Comparison of ENCODE assay signal across 33 cellular contexts in genomic region chr20:44395963-44396340, GRCh38. TPM values are rescaled to one million over a fixed set of nuclear protein-coding genes. Genes with fewer than 3 reads are reported as not detected.
"Had no signal": no experiment of that assay in that cellular context is flagged by ENCODE, and none has a peak within 500 bp of the region (broad histone marks: within the 10 kb centered on the region; RNA-seq: fewer than 3 reads in every experiment).

No MANE protein-coding gene starts in this region.

- H3K9me3 ChIP-seq: left lung, ovary, prostate gland, stomach, testis, thyroid gland, transverse colon, upper lobe of left lung, vagina had no signal

- H3K4me1 ChIP-seq: left lung, prostate gland, thyroid gland, vagina had no signal

- H3K27ac Mint-ChIP-seq: immature natural killer cell; mesothelial cell of epicardium; natural killer cell; stimulated activated naive B cell treated with anti-CD40 and anti-IgM and Interleukin-4, amounts not matched to agents 10 μg/mL and 1 μg/mL and 100 μg/mL, for 72 hours had no signal

- H3K36me3 ChIP-seq: left lung, ovary, prostate gland, stomach, thyroid gland, transverse colon, upper lobe of left lung, vagina had no signal

- H3K4me3 ChIP-seq: left lung, lung, ovary, prostate gland, stomach, testis, thyroid gland, transverse colon, upper lobe of left lung, vagina had no signal

- DNase-seq: hypothalamus; immature natural killer cell; kidney; left colon; left lung; mesendoderm; naive B cell; natural killer cell; ovary; retina; right cardiac atrium; stimulated activated CD4-positive, alpha-beta T cell treated with anti-CD3 and anti-CD28 coated beads, Interleukin-12 subunit alpha, Interleukin-12 subunit beta, amount 100 ng/mL, for 4 hours; stimulated activated CD4-positive, alpha-beta T cell treated with anti-CD3 and anti-CD28 coated beads, Interleukin-15, amount 100 ng/mL, for 24 hours; stimulated activated CD4-positive, alpha-beta T cell treated with anti-CD3 and anti-CD28 coated beads, Interleukin-2, amount 100 ng/mL, for 24 hours; stimulated activated CD4-positive, alpha-beta T cell treated with anti-CD3 and anti-CD28 coated beads, Interleukin-4, amount 100 ng/mL, for 1 hour; stimulated activated naive B cell treated with anti-CD40 and anti-IgM and Interleukin-4, amounts not matched to agents 10 μg/mL and 1 μg/mL and 100 μg/mL, for 72 hours; stimulated activated naive CD8-positive, alpha-beta T cell treated with anti-CD3 and anti-CD28 coated beads, Interleukin-15, Interleukin-2, amounts not matched to agents 100 U/mL and 50 U/mL, for 24 hours; stomach; testis; thyroid gland; transverse colon; upper lobe of left lung had no signal

- ATAC-seq: left colon; left lung; natural killer cell; right cardiac atrium; stimulated activated naive B cell treated with anti-CD40 and anti-IgM and Interleukin-4, amounts not matched to agents 10 μg/mL and 1 μg/mL and 100 μg/mL, for 72 hours; stimulated activated naive CD8-positive, alpha-beta T cell treated with anti-CD3 and anti-CD28 coated beads, Interleukin-15, Interleukin-2, amounts not matched to agents 100 U/mL and 50 U/mL, for 24 hours had no signal

- H3K4me1 Mint-ChIP-seq: immature natural killer cell; mesothelial cell of epicardium; naive B cell; natural killer cell; stimulated activated naive B cell treated with anti-CD40 and anti-IgM and Interleukin-4, amounts not matched to agents 10 μg/mL and 1 μg/mL and 100 μg/mL, for 72 hours had no signal

- H3K4me3 Mint-ChIP-seq: immature natural killer cell; mesothelial cell of epicardium; naive B cell; natural killer cell; stimulated activated naive B cell treated with anti-CD40 and anti-IgM and Interleukin-4, amounts not matched to agents 10 μg/mL and 1 μg/mL and 100 μg/mL, for 72 hours had no signal

- H3K36me3 Mint-ChIP-seq: immature natural killer cell; mesothelial cell of epicardium; naive B cell; natural killer cell; stimulated activated naive B cell treated with anti-CD40 and anti-IgM and Interleukin-4, amounts not matched to agents 10 μg/mL and 1 μg/mL and 100 μg/mL, for 72 hours had no signal

- FAIRE-seq: islet of Langerhans, kidney had no signal

- H3K27me3 ChIP-seq: left lung, ovary, testis, thyroid gland, transverse colon, upper lobe of left lung, vagina had no signal

- H3K27ac ChIP-seq: left lung, prostate gland, stomach, testis, thyroid gland, upper lobe of left lung, vagina had no signal

- H3K9me3 Mint-ChIP-seq: immature natural killer cell; mesothelial cell of epicardium; naive B cell; natural killer cell; stimulated activated naive B cell treated with anti-CD40 and anti-IgM and Interleukin-4, amounts not matched to agents 10 μg/mL and 1 μg/mL and 100 μg/mL, for 72 hours had no signal

RNA-seq across cellular contexts. Expression of gene HNF4A, which starts 40.5 kb away (rescaled TPM):
- total RNA-seq: lower leg skin, mononuclear cell, natural killer cell, omental fat pad, prostate gland, skeletal muscle tissue, thyroid gland, urinary bladder, vagina had no signal
- polyA plus RNA-seq: immature natural killer cell, neural cell had no signal

RNA-seq across cellular contexts. Expression of gene R3HDML, which starts 59.1 kb away (rescaled TPM):
- total RNA-seq: kidney, left colon, lower leg skin, lung, mesothelial cell of epicardium, mononuclear cell, natural killer cell, omental fat pad, ovary, right cardiac atrium, skeletal muscle tissue, stomach, thyroid gland, transverse colon, upper lobe of left lung, urinary bladder, vagina had no signal
- polyA plus RNA-seq: immature natural killer cell, lung, neural cell, ovary, right cardiac atrium, stomach, urinary bladder had no signal
